14 cellular contexts compared by ENCODE assay signal in genomic region chr12:78759387-78759786, GRCh38.
A peak's percentile ranks its signal among the peaks of the same experiment; 100 is the strongest.
DNase-seq lines count a peak whose midpoint lies in the region; TF ChIP-seq lines count a peak whose summit lies in the region.
"Had no signal": no experiment of that assay in that cellular context is flagged by ENCODE, and none has a peak within 500 bp of the region (broad histone marks: within the 10 kb centered on the region; RNA-seq: fewer than 3 reads in every experiment).

No MANE protein-coding gene starts in this region.

- H3K79me2 ChIP-seq in Karpas-422 (ENCODE audit: low read length): no peaks in the 10 kb centered on the region

- no peaks in the 10 kb centered on the region for H3K36me3 ChIP-seq in Karpas-422 (ENCODE audit: insufficient read depth, low read length)
- H3K36me3 ChIP-seq: esophagus muscularis mucosa, left lung, WERI-Rb-1 had no signal

- no peaks in the 10 kb centered on the region for H3K27me3 ChIP-seq in Karpas-422 (ENCODE audit: low read length)
- H3K27me3 ChIP-seq: esophagus muscularis mucosa, left lung had no signal

- H3K27ac ChIP-seq in Karpas-422 (ENCODE audit: low read length): no peak overlapping the region
- H3K27ac ChIP-seq: esophagus muscularis mucosa, left lung, WERI-Rb-1 had no signal

- H2AFZ ChIP-seq in Karpas-422 (ENCODE audit: low read length): no peak overlapping the region

- no peaks in the 10 kb centered on the region for H3K9me2 ChIP-seq in Karpas-422 (replicated peaks; ENCODE audit: insufficient read depth, low read length)

- no peaks in the 10 kb centered on the region for H4K20me1 ChIP-seq in Karpas-422 (ENCODE audit: insufficient read depth, low read depth, low read length)

- no peaks in the 10 kb centered on the region for H3K4me1 ChIP-seq in Karpas-422 (ENCODE audit: low read length)
- H3K4me1 ChIP-seq: esophagus muscularis mucosa, left lung had no signal

- peaks cover 6% of the 10 kb centered on the region; the same call in 1 of the 2 replicates for H3K9me3 ChIP-seq in Karpas-422 (ENCODE audit: low read length)
- H3K9me3 ChIP-seq: esophagus muscularis mucosa had no signal

- no peak overlapping the region for H3K9ac ChIP-seq in Karpas-422 (ENCODE audit: low read length)

- no peak overlapping the region for H3K4me2 ChIP-seq in Karpas-422 (ENCODE audit: low read depth, low read length, poor library complexity, severe bottlenecking)

- TF ChIP-seq CTCF in fibroblast of pulmonary artery (IDR thresholded peaks at IDR 0.05; ENCODE audit: low read length, missing control alignments): no peak
- TF ChIP-seq CTCF in GM20000 (IDR thresholded peaks at IDR 0.05; ENCODE audit: extremely low read depth, missing control alignments): no peak

- DNase-seq in NCI-H2227 (lab: John Stamatoyannopoulos, UW; ENCODE audit: unreplicated experiment) (peak; percentile 23), NCI-H2227 treated with DMSO at 0.1 percent for 48 hours (lab: John Stamatoyannopoulos, UW) (no peak), RPMI7951 (ENCODE audit: low read depth) (peak; percentile 60), fibroblast of pulmonary artery (ENCODE audit: low read depth) (peak; percentile 97), stromal cell of bone marrow (ENCODE audit: low read depth) (peak; percentile 2), Karpas-422 (no peak), GM20000 (ENCODE audit: low spot score) (no peak), hepatic stellate cell (ENCODE audit: low spot score) (no peak)
- DNase-seq: activated T-cell treated with anti-CD3 and anti-CD28 coated beads for 4 hours; GDM1; left lung; stimulated activated CD4-positive, alpha-beta T cell treated with anti-CD3 and anti-CD28 coated beads, Interleukin-4, amount 100 ng/mL, for 24 hours; WERI-Rb-1 had no signal

- H3K4me3 ChIP-seq in fibroblast of pulmonary artery (replicated peaks; ENCODE audit: low read depth, low read length) (no peak overlapping the region), Karpas-422 (ENCODE audit: low read length) (no peak overlapping the region)
- H3K4me3 ChIP-seq: esophagus muscularis mucosa, left lung had no signal

Comparison
In these comparisons a context has a peak if more than half of its experiments do, and no peak if none do; other contexts are left out.
1. DNase-seq: peak in NCI-H2227 (single experiment), RPMI7951 (single experiment), fibroblast of pulmonary artery (single experiment) and stromal cell of bone marrow (single experiment); none in NCI-H2227 treated with DMSO at 0.1 percent for 48 hours (single experiment), Karpas-422 (single experiment), GM20000 (single experiment) and hepatic stellate cell (single experiment).